ENCODE assay signal across 16 cellular contexts in the genomic region with DNA sequence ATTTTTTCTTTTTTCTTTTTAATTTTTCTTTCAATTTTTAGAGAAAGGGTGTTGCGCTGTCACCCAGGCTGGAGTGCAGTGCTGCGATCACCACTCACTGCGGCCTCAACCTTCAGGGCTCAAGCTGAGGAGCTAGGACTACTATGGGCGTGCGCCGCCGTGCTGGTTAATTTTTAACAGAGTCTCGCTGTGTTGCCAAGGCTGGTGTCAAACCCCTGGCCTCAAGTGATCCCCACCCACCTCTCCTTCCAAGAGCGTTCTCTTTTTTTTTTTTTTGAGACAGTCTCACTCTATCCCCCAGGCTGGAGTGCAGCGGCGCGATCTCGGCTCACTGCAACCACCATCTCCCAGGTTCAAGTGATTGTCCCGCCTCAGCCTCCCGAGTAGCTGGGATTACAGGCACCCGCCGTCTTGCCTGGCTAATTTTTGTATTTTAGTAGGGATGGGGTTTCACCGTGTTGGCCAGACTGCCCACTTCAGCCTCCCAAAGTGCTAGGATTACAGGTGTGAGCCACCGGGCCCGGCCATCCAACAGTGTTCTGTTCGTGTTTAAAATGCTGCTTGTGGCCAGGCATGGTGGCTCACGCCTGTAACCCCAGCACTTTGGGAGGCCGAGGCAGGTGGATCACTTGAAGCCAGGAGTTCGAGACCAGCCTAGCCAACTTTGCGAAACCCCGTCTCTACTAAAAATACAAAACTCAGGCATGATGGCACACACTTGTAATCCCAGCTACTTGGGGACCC. TPM values are rescaled to one million over a fixed set of nuclear protein-coding genes. Genes with fewer than 3 reads are reported as not detected.
"Had no signal": no experiment of that assay in that cellular context is flagged by ENCODE, and none has a peak within 500 bp of the region (broad histone marks: within the 10 kb centered on the region; RNA-seq: fewer than 3 reads in every experiment).

No MANE protein-coding gene starts in this region.

- ATAC-seq: activated CD4-positive, CD25-positive, alpha-beta regulatory T cell treated with anti-CD3 and anti-CD28 coated beads, Interleukin-2, amount 50 U/mL, for 24 hours; activated CD8-positive, alpha-beta memory T cell treated with anti-CD3 and anti-CD28 coated beads, Interleukin-2, amount 10 ng/mL, durations not matched to agents 7 days and 5 days; activated naive CD4-positive, alpha-beta T cell treated with anti-CD3 and anti-CD28 coated beads, Interleukin-2, amount 50 U/mL, for 72 hours; esophagus mucosa; stimulated activated memory B cell treated with anti-CD40 and anti-IgM and Interleukin-4, amounts not matched to agents 10 μg/mL and 1 μg/mL and 100 μg/mL, for 72 hours had no signal

- H3K27me3 ChIP-seq: ovary, thyroid gland had no signal

- H3K4me3 ChIP-seq: ovary, thyroid gland had no signal

- H3K36me3 ChIP-seq: ovary had no signal

- FAIRE-seq: colon, keratinocyte had no signal

- H3K4me1 ChIP-seq: thyroid gland had no signal

- H3K9me3 ChIP-seq: ovary, thyroid gland had no signal

- H3K27ac ChIP-seq: ovary, thyroid gland had no signal

- H3K27ac Mint-ChIP-seq: activated CD8-positive, alpha-beta memory T cell treated with anti-CD3 and anti-CD28 coated beads, Interleukin-2, amount 10 ng/mL, durations not matched to agents 7 days and 5 days; stimulated activated memory B cell treated with anti-CD40 and anti-IgM and Interleukin-4, amounts not matched to agents 10 μg/mL and 1 μg/mL and 100 μg/mL, for 72 hours had no signal

- DNase-seq: activated CD8-positive, alpha-beta memory T cell treated with anti-CD3 and anti-CD28 coated beads, Interleukin-2, amount 10 ng/mL, durations not matched to agents 7 days and 5 days; activated T-cell treated with anti-CD3 and anti-CD28 coated beads, Interleukin-2, amount 50 U/mL, for 1 hour; hippocampal formation; midbrain; naive B cell; ovary; retina; stimulated activated CD4-positive, alpha-beta T cell treated with anti-CD3 and anti-CD28 coated beads, Interleukin-2, amount 100 ng/mL, for 48 hours; thyroid gland had no signal

- H3K27me3 Mint-ChIP-seq: activated CD8-positive, alpha-beta memory T cell treated with anti-CD3 and anti-CD28 coated beads, Interleukin-2, amount 10 ng/mL, durations not matched to agents 7 days and 5 days; naive B cell; stimulated activated memory B cell treated with anti-CD40 and anti-IgM and Interleukin-4, amounts not matched to agents 10 μg/mL and 1 μg/mL and 100 μg/mL, for 72 hours had no signal

- H3K9me3 Mint-ChIP-seq: activated naive CD4-positive, alpha-beta T cell treated with anti-CD3 and anti-CD28 coated beads, Interleukin-2, amount 50 U/mL, for 72 hours; naive B cell; stimulated activated memory B cell treated with anti-CD40 and anti-IgM and Interleukin-4, amounts not matched to agents 10 μg/mL and 1 μg/mL and 100 μg/mL, for 72 hours had no signal

- H3K4me3 Mint-ChIP-seq: activated CD8-positive, alpha-beta memory T cell treated with anti-CD3 and anti-CD28 coated beads, Interleukin-2, amount 10 ng/mL, durations not matched to agents 7 days and 5 days; stimulated activated memory B cell treated with anti-CD40 and anti-IgM and Interleukin-4, amounts not matched to agents 10 μg/mL and 1 μg/mL and 100 μg/mL, for 72 hours had no signal

RNA-seq across cellular contexts. Expression of gene CPNE7, which starts 29.6 kb away (rescaled TPM):
- total RNA-seq: cardiac septum had no signal
